ENCODE assay signal across 1 cellular context in the genomic region with DNA sequence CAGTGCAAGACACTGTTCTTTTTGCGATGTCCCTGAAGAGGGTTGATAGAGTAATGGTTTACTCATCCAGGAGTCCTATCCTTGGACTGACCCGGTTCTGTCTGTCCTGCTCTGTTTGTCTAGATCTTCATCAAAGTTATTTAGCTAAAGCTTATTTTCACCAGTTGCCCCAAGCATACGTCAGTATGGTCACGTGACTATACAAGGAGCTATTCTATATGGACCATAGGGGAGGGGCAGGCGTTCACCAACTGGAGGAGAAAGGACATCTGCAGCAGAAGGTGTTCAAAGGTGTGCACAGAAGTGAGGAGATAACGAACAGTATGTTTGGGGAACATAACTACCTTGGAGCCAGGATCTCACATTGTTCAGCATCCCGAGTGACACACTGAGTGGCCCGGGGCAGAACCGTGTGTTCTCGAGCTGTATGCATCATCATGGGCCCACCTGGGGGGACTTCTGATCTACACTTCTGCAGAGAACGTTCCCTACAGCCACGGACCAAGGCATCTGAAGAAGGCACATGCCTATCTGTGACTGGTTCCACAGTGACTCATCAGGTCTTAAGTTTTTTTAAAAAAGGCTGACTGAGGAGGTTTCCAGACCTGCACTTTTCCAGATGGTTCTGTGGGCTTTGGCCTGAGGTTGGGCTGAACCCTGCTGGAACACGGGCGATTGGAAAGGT.
A peak's percentile ranks its signal among the peaks of the same experiment; 100 is the strongest.
TF ChIP-seq lines count a peak whose summit lies in the region.

No MANE protein-coding gene starts in this region.

TF ChIP-seq in IMR-90, 13 proteins besides CTCF, POLR2A, EP300 and RAD21:
- TF ChIP-seq RCOR1 (IDR thresholded peaks at IDR 0.05; ENCODE audit: insufficient replicate concordance, low read length) (no peak), FOS (IDR thresholded peaks at IDR 0.05; ENCODE audit: low read depth, low read length) (peak; percentile 80), MXI1 (IDR thresholded peaks at IDR 0.05; ENCODE audit: borderline replicate concordance, low read depth, low read length) (no peak), MAFK (IDR thresholded peaks at IDR 0.05; ENCODE audit: low read depth, low read length) (peak; percentile 79), NFE2L2 (IDR thresholded peaks at IDR 0.05; ENCODE audit: low read depth, low read length) (peak; percentile 38; the same call in 1 of the 2 replicates), MAZ (IDR thresholded peaks at IDR 0.05; ENCODE audit: borderline replicate concordance, low read depth, low read length) (no peak), SMC3 (IDR thresholded peaks at IDR 0.05; ENCODE audit: low read depth, low read length) (peak; percentile 3; the same call in 1 of the 2 replicates), BHLHE40 (IDR thresholded peaks at IDR 0.05; ENCODE audit: low read depth, low read length) (peak; percentile 70; the same call in 1 of the 2 replicates)
- TF ChIP-seq, protein P1, sequence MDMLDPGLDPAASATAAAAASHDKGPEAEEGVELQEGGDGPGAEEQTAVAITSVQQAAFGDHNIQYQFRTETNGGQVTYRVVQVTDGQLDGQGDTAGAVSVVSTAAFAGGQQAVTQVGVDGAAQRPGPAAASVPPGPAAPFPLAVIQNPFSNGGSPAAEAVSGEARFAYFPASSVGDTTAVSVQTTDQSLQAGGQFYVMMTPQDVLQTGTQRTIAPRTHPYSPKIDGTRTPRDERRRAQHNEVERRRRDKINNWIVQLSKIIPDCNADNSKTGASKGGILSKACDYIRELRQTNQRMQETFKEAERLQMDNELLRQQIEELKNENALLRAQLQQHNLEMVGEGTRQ (IDR thresholded peaks at IDR 0.05; ENCODE audit: low read depth, low read length), result peak; percentile 48; the same call in 1 of the 2 replicates
